In the genomic region with DNA sequence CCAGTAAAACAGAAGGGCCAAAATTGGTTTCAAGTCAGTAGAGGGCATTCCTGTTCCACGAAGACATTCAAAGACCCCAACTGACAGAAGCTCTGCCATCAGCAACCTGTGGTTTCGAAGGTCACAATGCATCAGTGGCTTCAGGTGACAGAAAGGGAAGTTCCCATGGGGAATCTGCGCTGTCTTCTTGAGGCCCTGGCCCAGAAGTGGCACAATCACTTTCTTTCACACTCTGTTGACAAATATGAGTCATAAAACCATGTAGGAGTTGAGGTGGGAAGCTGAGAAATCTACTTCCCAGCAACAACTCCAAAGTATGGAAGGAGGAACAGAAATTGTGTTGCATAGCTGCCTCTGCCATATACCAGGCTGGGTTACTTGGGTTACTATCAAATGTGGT, we compare ENCODE assay signal across 19 cellular contexts.
A peak's percentile ranks its signal among the peaks of the same experiment; 100 is the strongest.
DNase-seq lines count a peak whose midpoint lies in the region; ATAC-seq, FAIRE-seq and TF ChIP-seq lines count a peak whose summit lies in the region.
"Had no signal": no experiment of that assay in that cellular context is flagged by ENCODE, and none has a peak within 500 bp of the region (broad histone marks: within the 10 kb centered on the region; RNA-seq: fewer than 3 reads in every experiment).

No MANE protein-coding gene starts in this region.

- peak; percentile 61 for ATAC-seq in GM21360 (IDR thresholded peaks at IDR 0.05; ENCODE audit: unreplicated experiment)
- peak; percentile 44 for ATAC-seq in HG02973 (IDR thresholded peaks at IDR 0.05; ENCODE audit: unreplicated experiment)
- ATAC-seq: right lobe of liver; stimulated activated effector memory CD8-positive, alpha-beta T cell treated with anti-CD3 and anti-CD28 coated beads, Interleukin-12 subunit alpha, Interleukin-12 subunit beta, amount 100 ng/mL, for 72 hours had no signal

- no peak for TF ChIP-seq POLR2A in GM12891 (IDR thresholded peaks at IDR 0.05; ENCODE audit: low read depth, low read length)

- DNase-seq in GM12891 (ENCODE audit: insufficient read length, low spot score) (no peak), KBM-7 (peak; percentile 31), DMS153 (lab: John Stamatoyannopoulos, UW) (no peak), NCI-H2227 (lab: John Stamatoyannopoulos, UW; ENCODE audit: unreplicated experiment) (no peak), KG1 (lab: John Stamatoyannopoulos, UW) (no peak)
- DNase-seq in stimulated activated CD4-positive, alpha-beta T cell treated with anti-CD3 and anti-CD28 coated beads, Interleukin-4, amount 100 ng/mL, for 4 hours = no peak
- DNase-seq: activated CD4-positive, alpha-beta T cell treated with anti-CD3 and anti-CD28 coated beads, Interleukin-2, amount 50 U/mL, for 4 hours; cerebellar nuclear complex; COR-L47; GF-D8; immature natural killer cell; mesendoderm; right lobe of liver; SIG-M5; stimulated activated CD4-positive, alpha-beta T cell treated with anti-CD3 and anti-CD28 coated beads, Interleukin-4, amount 100 ng/mL, for 1 hour; uterus had no signal

- in situ Hi-C loops in KBM-7 (cut with MboI; ENCODE audit: low pct_unique_long_range_greater_than_20kb, low sequenced_read_pairs) = no loop called here

- no peak for FAIRE-seq in GM12891 (lab: Jason Lieb, UNC)

TF ChIP-seq in GM12891, 5 proteins besides CTCF, POLR2A, EP300 and RAD21:
- peak; percentile 46 for TF ChIP-seq PAX5 (IDR thresholded peaks at IDR 0.05; ENCODE audit: insufficient read depth, low read length, severe bottlenecking)
- no peak for TF ChIP-seq POU2F2 (IDR thresholded peaks at IDR 0.05; ENCODE audit: low read depth, low read length)
